Comparison of ENCODE assay signal across 8 cellular contexts in the genomic region with DNA sequence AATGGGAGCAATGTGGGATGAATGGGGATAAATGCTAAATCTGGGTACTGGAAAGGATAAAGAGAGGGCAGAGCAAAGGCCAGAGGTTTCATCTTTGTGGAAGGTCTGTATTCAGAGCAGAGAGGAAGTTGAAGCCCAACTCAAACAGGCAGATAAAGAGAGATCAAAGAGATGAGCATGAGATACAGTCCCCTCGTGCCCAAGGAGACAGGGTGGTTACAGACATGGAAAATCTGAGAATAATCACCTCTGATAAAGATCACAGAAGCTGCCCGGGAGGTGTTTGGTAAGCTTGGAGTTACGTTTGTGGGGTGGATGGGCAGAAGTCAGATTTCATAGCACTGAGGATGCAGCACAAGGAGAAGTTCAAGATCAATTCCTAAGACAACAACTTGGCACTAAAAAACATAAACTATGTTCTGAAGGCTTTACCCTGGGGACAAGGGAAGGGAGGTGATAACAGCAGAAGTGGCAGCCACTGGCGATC. TPM values are rescaled to one million over a fixed set of nuclear protein-coding genes. Genes with fewer than 3 reads are reported as not detected.
A peak's percentile ranks its signal among the peaks of the same experiment; 100 is the strongest.
DNase-seq lines count a peak whose midpoint lies in the region; ATAC-seq, FAIRE-seq and TF ChIP-seq lines count a peak whose summit lies in the region.

No MANE protein-coding gene starts in this region.

- H3K36me3 Mint-ChIP-seq in effector memory CD8-positive, alpha-beta T cell (ENCODE audit: insufficient read depth): peaks cover 7% of the 10 kb centered on the region

- no peaks in the 10 kb centered on the region for H3K27me3 ChIP-seq in pancreas

- no peaks in the 10 kb centered on the region for H3K36me3 ChIP-seq in pancreas

- peaks cover 28 to 32% of the 10 kb centered on the region in 2 donors for H3K4me1 Mint-ChIP-seq in effector memory CD8-positive, alpha-beta T cell (ENCODE audit: low read depth in 2 of 2)

- H3K9me3 ChIP-seq in pancreas: no peaks in the 10 kb centered on the region

- no peaks in the 10 kb centered on the region for H3K27me3 Mint-ChIP-seq in effector memory CD8-positive, alpha-beta T cell

- ATAC-seq in HG02973 (IDR thresholded peaks at IDR 0.05; ENCODE audit: unreplicated experiment): peak; percentile 4
- ATAC-seq in effector memory CD8-positive, alpha-beta T cell (replicated peaks): peak; percentile 61
- peak in 3 of 4 donors; percentile 34 to 45 (median 45) for ATAC-seq in pancreas

- peak overlapping the region; percentile 84 to 93 for H3K4me3 Mint-ChIP-seq in effector memory CD8-positive, alpha-beta T cell

- WGBS in pancreas, 2 donors: 0 to 2% methylated on average over 4 of the region's 4 CpGs

- intact Hi-C loops in pancreas (cut with DNase I): loop anchor here in 1 of 3 donors (10.0 kb wide), 1 partner anchor 279 kb away; no protein-coding TSS in a partner anchor

- H3K27ac Mint-ChIP-seq in effector memory CD8-positive, alpha-beta T cell: peak overlapping the region; percentile 91 to 94

- H3K4me1 ChIP-seq in pancreas: peaks cover 0 to 5% (median 0%) of the 10 kb centered on the region in 3 donors

- DNase-seq in GM12864 (ENCODE audit: low read depth): no peak
- peak in 3 of 5 experiments; percentile 12 to 63 (median 27) for DNase-seq in T-helper 2 cell
- no peak for DNase-seq in effector memory CD8-positive, alpha-beta T cell
- no peak for DNase-seq in pancreas
- no peak for DNase-seq in NCI-H146 treated with DMSO at 0.1 percent for 48 hours (lab: John Stamatoyannopoulos, UW; ENCODE audit: unreplicated experiment)
- no peak for DNase-seq in NCI-H524 (lab: John Stamatoyannopoulos, UW)
- DNase-seq in H4 (ENCODE audit: low spot score): no peak

- H3K4me3 ChIP-seq in GM12864 (ENCODE audit: low read depth, low read length): peak overlapping the region; percentile 64
- H3K4me3 ChIP-seq in pancreas: peak overlapping the region; percentile 36 to 57 (median 50)

- no peak for FAIRE-seq in pancreas (lab: Jason Lieb, UNC)

- peak overlapping the region in 3 of 4 donors; percentile 46 to 60 (median 54) for H3K27ac ChIP-seq in pancreas

- no peaks in the 10 kb centered on the region for H3K9me3 Mint-ChIP-seq in effector memory CD8-positive, alpha-beta T cell

- TF ChIP-seq CTCF in GM12864 (IDR thresholded peaks at IDR 0.05; ENCODE audit: low read depth, low read length, missing control alignments) (no peak), pancreas (IDR thresholded peaks at IDR 0.05) (no peak)

RNA-seq across cellular contexts. Expression of a gene that starts 0.5 kb away (rescaled TPM):
- total RNA-seq in pancreas: 1 to 10 TPM in 4 of 6 donors, under 1 TPM in 2; 0.22 to 9.3 (median 2.5) TPM
- polyA plus RNA-seq in pancreas: 1 to 10 TPM in 1 of 2 donors, under 1 TPM in 1; 0.87 to 1.2 TPM
- total RNA-seq in H4 (2014; rRNA removed; shearing (Covaris generic)): 3.9 and 8.8 TPM in 2 replicates

Comparison
In these comparisons a context has a peak if more than half of its experiments do, and no peak if none do; other contexts are left out.
1. DNase-seq: peak in T-helper 2 cell (3 of 5); none in GM12864 (single experiment), effector memory CD8-positive, alpha-beta T cell (0 of 3), pancreas (0 of 6), NCI-H146 treated with DMSO at 0.1 percent for 48 hours (single experiment), NCI-H524 (0 of 2) and H4 (single experiment).
2. ATAC-seq: peak in every context shown above with its lines; median percentile 61 in effector memory CD8-positive, alpha-beta T cell; 45 in pancreas; 4 in HG02973.